1 cellular context compared by ENCODE assay signal in genomic region chr18:49967171-49967570, GRCh38.
TF ChIP-seq lines count a peak whose summit lies in the region.

No MANE protein-coding gene starts in this region.

TF ChIP-seq in HepG2, 621 proteins besides CTCF, POLR2A, EP300 and RAD21 (continued from another document):
- TF ChIP-seq, protein P1, sequence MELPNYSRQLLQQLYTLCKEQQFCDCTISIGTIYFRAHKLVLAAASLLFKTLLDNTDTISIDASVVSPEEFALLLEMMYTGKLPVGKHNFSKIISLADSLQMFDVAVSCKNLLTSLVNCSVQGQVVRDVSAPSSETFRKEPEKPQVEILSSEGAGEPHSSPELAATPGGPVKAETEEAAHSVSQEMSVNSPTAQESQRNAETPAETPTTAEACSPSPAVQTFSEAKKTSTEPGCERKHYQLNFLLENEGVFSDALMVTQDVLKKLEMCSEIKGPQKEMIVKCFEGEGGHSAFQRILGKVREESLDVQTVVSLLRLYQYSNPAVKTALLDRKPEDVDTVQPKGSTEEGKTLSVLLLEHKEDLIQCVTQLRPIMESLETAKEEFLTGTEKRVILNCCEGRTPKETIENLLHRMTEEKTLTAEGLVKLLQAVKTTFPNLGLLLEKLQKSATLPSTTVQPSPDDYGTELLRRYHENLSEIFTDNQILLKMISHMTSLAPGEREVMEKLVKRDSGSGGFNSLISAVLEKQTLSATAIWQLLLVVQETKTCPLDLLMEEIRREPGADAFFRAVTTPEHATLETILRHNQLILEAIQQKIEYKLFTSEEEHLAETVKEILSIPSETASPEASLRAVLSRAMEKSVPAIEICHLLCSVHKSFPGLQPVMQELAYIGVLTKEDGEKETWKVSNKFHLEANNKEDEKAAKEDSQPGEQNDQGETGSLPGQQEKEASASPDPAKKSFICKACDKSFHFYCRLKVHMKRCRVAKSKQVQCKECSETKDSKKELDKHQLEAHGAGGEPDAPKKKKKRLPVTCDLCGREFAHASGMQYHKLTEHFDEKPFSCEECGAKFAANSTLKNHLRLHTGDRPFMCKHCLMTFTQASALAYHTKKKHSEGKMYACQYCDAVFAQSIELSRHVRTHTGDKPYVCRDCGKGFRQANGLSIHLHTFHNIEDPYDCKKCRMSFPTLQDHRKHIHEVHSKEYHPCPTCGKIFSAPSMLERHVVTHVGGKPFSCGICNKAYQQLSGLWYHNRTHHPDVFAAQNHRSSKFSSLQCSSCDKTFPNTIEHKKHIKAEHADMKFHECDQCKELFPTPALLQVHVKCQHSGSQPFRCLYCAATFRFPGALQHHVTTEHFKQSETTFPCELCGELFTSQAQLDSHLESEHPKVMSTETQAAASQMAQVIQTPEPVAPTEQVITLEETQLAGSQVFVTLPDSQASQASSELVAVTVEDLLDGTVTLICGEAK (IDR thresholded peaks at IDR 0.05), result no peak
- TF ChIP-seq, protein P1 (CRISPR knock-in tag; IDR thresholded peaks at IDR 0.05), result no peak
- TF ChIP-seq NCOA2 (CRISPR knock-in tag; IDR thresholded peaks at IDR 0.05), result peak; percentile 39; the same call in 1 of the 2 replicates
- no peak for TF ChIP-seq MEF2D (CRISPR knock-in tag; IDR thresholded peaks at IDR 0.05)
- no peak for TF ChIP-seq NFKBIZ (CRISPR knock-in tag; IDR thresholded peaks at IDR 0.05)
- TF ChIP-seq ZNF644 (CRISPR knock-in tag; IDR thresholded peaks at IDR 0.05; ENCODE audit: low read depth), result 0 out of 2 replicates have a peak, but pooled peaks have one; percentile 19
- peak; percentile 70 for TF ChIP-seq TCF7 (IDR thresholded peaks at IDR 0.05; ENCODE audit: low read depth)
- no peak for TF ChIP-seq CHCHD3 (CRISPR knock-in tag; IDR thresholded peaks at IDR 0.05)
- TF ChIP-seq NCOR1 (IDR thresholded peaks at IDR 0.05; ENCODE audit: borderline replicate concordance, low read length), result peak; percentile 61; the same call in 1 of the 2 replicates
- TF ChIP-seq HMG20A (CRISPR knock-in tag; IDR thresholded peaks at IDR 0.05; ENCODE audit: borderline replicate concordance), result peak; percentile 63
- peak; percentile 62; the same call in 1 of the 2 replicates for TF ChIP-seq SRF (IDR thresholded peaks at IDR 0.05; ENCODE audit: low read depth, low read length)
- TF ChIP-seq, protein P2, sequence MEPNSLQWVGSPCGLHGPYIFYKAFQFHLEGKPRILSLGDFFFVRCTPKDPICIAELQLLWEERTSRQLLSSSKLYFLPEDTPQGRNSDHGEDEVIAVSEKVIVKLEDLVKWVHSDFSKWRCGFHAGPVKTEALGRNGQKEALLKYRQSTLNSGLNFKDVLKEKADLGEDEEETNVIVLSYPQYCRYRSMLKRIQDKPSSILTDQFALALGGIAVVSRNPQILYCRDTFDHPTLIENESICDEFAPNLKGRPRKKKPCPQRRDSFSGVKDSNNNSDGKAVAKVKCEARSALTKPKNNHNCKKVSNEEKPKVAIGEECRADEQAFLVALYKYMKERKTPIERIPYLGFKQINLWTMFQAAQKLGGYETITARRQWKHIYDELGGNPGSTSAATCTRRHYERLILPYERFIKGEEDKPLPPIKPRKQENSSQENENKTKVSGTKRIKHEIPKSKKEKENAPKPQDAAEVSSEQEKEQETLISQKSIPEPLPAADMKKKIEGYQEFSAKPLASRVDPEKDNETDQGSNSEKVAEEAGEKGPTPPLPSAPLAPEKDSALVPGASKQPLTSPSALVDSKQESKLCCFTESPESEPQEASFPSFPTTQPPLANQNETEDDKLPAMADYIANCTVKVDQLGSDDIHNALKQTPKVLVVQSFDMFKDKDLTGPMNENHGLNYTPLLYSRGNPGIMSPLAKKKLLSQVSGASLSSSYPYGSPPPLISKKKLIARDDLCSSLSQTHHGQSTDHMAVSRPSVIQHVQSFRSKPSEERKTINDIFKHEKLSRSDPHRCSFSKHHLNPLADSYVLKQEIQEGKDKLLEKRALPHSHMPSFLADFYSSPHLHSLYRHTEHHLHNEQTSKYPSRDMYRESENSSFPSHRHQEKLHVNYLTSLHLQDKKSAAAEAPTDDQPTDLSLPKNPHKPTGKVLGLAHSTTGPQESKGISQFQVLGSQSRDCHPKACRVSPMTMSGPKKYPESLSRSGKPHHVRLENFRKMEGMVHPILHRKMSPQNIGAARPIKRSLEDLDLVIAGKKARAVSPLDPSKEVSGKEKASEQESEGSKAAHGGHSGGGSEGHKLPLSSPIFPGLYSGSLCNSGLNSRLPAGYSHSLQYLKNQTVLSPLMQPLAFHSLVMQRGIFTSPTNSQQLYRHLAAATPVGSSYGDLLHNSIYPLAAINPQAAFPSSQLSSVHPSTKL (CRISPR knock-in tag; IDR thresholded peaks at IDR 0.05), result peak; percentile 63
- no peak for TF ChIP-seq SMYD3 (CRISPR knock-in tag; IDR thresholded peaks at IDR 0.05)
- no peak for TF ChIP-seq ZNF138 (CRISPR knock-in tag; IDR thresholded peaks at IDR 0.05; ENCODE audit: low read depth)
- peak; percentile 33; the same call in 1 of the 2 replicates for TF ChIP-seq HDAC2 (CRISPR knock-in tag; IDR thresholded peaks at IDR 0.05)
- peak; percentile 64; the same call in 1 of the 2 replicates for TF ChIP-seq NR2F6 (IDR thresholded peaks at IDR 0.05)
- TF ChIP-seq NR2F6 (CRISPR knock-in tag; IDR thresholded peaks at IDR 0.05), result peak; percentile 66
- TF ChIP-seq, protein P3, sequence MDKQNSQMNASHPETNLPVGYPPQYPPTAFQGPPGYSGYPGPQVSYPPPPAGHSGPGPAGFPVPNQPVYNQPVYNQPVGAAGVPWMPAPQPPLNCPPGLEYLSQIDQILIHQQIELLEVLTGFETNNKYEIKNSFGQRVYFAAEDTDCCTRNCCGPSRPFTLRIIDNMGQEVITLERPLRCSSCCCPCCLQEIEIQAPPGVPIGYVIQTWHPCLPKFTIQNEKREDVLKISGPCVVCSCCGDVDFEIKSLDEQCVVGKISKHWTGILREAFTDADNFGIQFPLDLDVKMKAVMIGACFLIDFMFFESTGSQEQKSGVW (CRISPR knock-in tag; IDR thresholded peaks at IDR 0.05; ENCODE audit: borderline replicate concordance), result no peak
- TF ChIP-seq ELF1 (CRISPR knock-in tag; IDR thresholded peaks at IDR 0.05), result no peak
TF ChIP-seq in HepG2: peak in this region for 50.
